Comparison of ENCODE assay signal across 24 cellular contexts in genomic region chr4:26530094-26530493, GRCh38. TPM values are rescaled to one million over a fixed set of nuclear protein-coding genes. Genes with fewer than 3 reads are reported as not detected.
"Had no signal": no experiment of that assay in that cellular context is flagged by ENCODE, and none has a peak within 500 bp of the region (broad histone marks: within the 10 kb centered on the region; RNA-seq: fewer than 3 reads in every experiment).

No MANE protein-coding gene starts in this region.

- H3K4me3 ChIP-seq: SJSA1, SK-N-MC had no signal

- H3K9me3 ChIP-seq: SJSA1 had no signal

- H3K27ac ChIP-seq: SJSA1, SK-N-MC had no signal

- DNase-seq: IMR-90, Karpas-422, KG1, MV-4-11, NCI-H1048, NCI-H1105, NCI-H1417, NCI-H1436 treated with DMSO at 0.1 percent for 48 hours, NCI-H1694, NCI-H187 treated with DMSO at 0.1 percent for 48 hours, NCI-H2081, NCI-H2107, NCI-H2227 treated with DMSO at 0.1 percent for 48 hours, NCI-H524, NCI-H526 treated with DMSO at 0.1 percent for 48 hours, NCI-H774, Right ventricle myocardium superior, RPMI8226, SIG-M5 had no signal

- H3K27me3 ChIP-seq: SJSA1 had no signal

- H3K36me3 ChIP-seq: SJSA1 had no signal

- ATAC-seq: HepG2 had no signal

RNA-seq across cellular contexts. Expression of gene CCKAR, which starts 39.8 kb away (rescaled TPM):
- total RNA-seq: HepG2, HT1080, IMR-90, NCI-H460, Right ventricle myocardium superior, SJSA1 had no signal
- polyA plus RNA-seq: HepG2, IMR-90 had no signal
